In the genomic region with DNA sequence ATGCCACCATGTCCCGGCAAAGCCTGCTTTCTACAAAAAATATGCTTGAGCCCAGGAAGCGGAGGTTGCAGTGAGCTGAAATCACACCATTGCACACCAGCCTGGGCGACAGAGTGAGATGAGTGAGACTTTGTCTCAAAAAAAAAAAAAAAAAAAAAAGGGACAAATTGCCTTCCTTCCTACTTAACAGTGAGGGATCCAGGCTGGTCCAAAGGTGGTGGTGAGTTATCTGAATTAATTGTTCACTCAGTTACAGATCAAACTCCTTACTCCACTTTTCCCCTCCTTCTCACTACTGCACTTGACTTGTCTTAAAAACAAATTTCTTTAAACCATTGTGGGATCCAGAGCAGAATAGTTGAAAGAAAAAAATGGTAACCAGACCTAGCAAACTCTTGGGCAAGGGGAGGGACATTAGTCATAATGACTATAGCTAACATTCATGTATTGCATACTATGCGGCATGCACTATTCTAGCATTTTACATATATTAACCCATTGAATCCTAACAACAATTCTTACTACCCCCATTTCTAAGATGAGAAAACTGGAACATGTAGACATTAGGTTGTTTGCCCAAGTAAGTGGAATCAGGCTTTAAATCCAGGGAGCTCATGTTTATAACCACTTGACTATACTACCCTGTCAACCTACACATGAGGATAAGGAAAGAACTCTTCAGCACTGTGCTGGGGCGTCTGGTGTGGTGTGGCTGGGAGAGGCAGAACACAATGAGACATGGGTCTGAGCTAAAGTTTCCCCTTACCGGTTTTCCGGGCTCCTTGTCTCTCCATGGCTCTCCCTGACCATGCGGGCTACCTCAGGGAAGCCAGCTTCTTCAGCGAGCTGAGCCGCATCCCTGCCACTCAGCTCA, we compare ENCODE assay signal across 8 cellular contexts. TPM values are rescaled to one million over a fixed set of nuclear protein-coding genes. Genes with fewer than 3 reads are reported as not detected.
A peak's percentile ranks its signal among the peaks of the same experiment; 100 is the strongest.
DNase-seq lines count a peak whose midpoint lies in the region; ATAC-seq and TF ChIP-seq lines count a peak whose summit lies in the region.

No MANE protein-coding gene starts in this region.

- H3K9ac ChIP-seq in duodenal mucosa (ENCODE audit: low read depth in 1 of 2, low read length in 2 of 2) (peak overlapping the region; percentile 80 to 94), neural progenitor cell (peak overlapping the region; percentile 54)

- peak overlapping the region; percentile 67 to 98 (median 89) for H3K27ac Mint-ChIP-seq in CD4-positive, CD25-positive, alpha-beta regulatory T cell
- no peak overlapping the region for H3K27ac Mint-ChIP-seq in neural progenitor cell

- peaks cover 72% of the 10 kb centered on the region for H3K4me1 ChIP-seq in CD4-positive, CD25-positive, alpha-beta regulatory T cell (ENCODE audit: control insufficient read depth, insufficient read depth, low read length, poor library complexity, severe bottlenecking)
- peaks cover 52 to 75% of the 10 kb centered on the region in 2 donors for H3K4me1 ChIP-seq in duodenal mucosa (ENCODE audit: control insufficient read depth in 1 of 2, insufficient read depth in 2 of 2, low read length in 2 of 2)
- peaks cover 31% of the 10 kb centered on the region for H3K4me1 ChIP-seq in neural progenitor cell

- peaks cover 22% of the 10 kb centered on the region for H3K36me3 ChIP-seq in CD4-positive, CD25-positive, alpha-beta regulatory T cell (ENCODE audit: control insufficient read depth, insufficient read depth, low read length)
- H3K36me3 ChIP-seq in duodenal mucosa (ENCODE audit: control insufficient read depth in 1 of 2, insufficient read depth in 2 of 2, low read length in 2 of 2) (peaks cover 15 to 19% of the 10 kb centered on the region in 2 donors), neural progenitor cell (no peaks in the 10 kb centered on the region)

- no peak for ATAC-seq in CD4-positive, CD25-positive, alpha-beta regulatory T cell (ENCODE audit: low read depth in 2 of 2)

- no peak overlapping the region for H2AFZ ChIP-seq in neural progenitor cell (replicated peaks)

- no peak for DNase-seq in CD4-positive, CD25-positive, alpha-beta regulatory T cell
- DNase-seq in NAMALWA (ENCODE audit: low spot score) (peak; percentile 24), neural progenitor cell (ENCODE audit: low spot score) (no peak), iPS-NIHi11 (ENCODE audit: low spot score) (no peak), HuH-7.5 (ENCODE audit: low spot score) (no peak), Kasumi-1 (lab: John Stamatoyannopoulos, UW) (no peak)
- DNase-seq in stimulated activated CD4-positive, alpha-beta T cell treated with anti-CD3 and anti-CD28 coated beads, Interleukin-2, amount 100 ng/mL, for 48 hours, result no peak

- H4K20me1 ChIP-seq in neural progenitor cell (ENCODE audit: low read depth), result peaks cover 10% of the 10 kb centered on the region

- peak overlapping the region; percentile 56 for H3K4me3 ChIP-seq in CD4-positive, CD25-positive, alpha-beta regulatory T cell (ENCODE audit: low read depth, low read length)
- H3K4me3 ChIP-seq in duodenal mucosa (ENCODE audit: low read depth in 1 of 2, low read length in 2 of 2), result peak overlapping the region; percentile 89 to 92
- H3K4me3 ChIP-seq in neural progenitor cell, result peak overlapping the region; percentile 90

- peaks cover 71% of the 10 kb centered on the region for H3K79me2 ChIP-seq in neural progenitor cell (ENCODE audit: low read depth)

- H3K4me1 Mint-ChIP-seq in CD4-positive, CD25-positive, alpha-beta regulatory T cell, result peaks cover 4 to 89% (median 60%) of the 10 kb centered on the region in 4 donors
- peaks cover 59% of the 10 kb centered on the region for H3K4me1 Mint-ChIP-seq in neural progenitor cell

- H3K9me3 ChIP-seq in CD4-positive, CD25-positive, alpha-beta regulatory T cell (ENCODE audit: control insufficient read depth in 2 of 2, low read length in 2 of 2), result no peaks in the 10 kb centered on the region
- H3K9me3 ChIP-seq in duodenal mucosa (ENCODE audit: control insufficient read depth in 1 of 2, low read length in 2 of 2), result no peaks in the 10 kb centered on the region
- no peaks in the 10 kb centered on the region for H3K9me3 ChIP-seq in neural progenitor cell (ENCODE audit: low read depth)

- H3K27ac ChIP-seq in CD4-positive, CD25-positive, alpha-beta regulatory T cell (ENCODE audit: insufficient read depth, low read length, poor library complexity, severe bottlenecking), result peak overlapping the region; percentile 98
- H3K27ac ChIP-seq in duodenal mucosa (ENCODE audit: low read depth, low read length) (peak overlapping the region; percentile 97), neural progenitor cell (no peak overlapping the region)

- peaks cover 38% of the 10 kb centered on the region for H3F3A ChIP-seq in neural progenitor cell (ENCODE audit: low read depth)

- peak overlapping the region; percentile 92 to 98 (median 94) for H3K4me3 Mint-ChIP-seq in CD4-positive, CD25-positive, alpha-beta regulatory T cell
- peak overlapping the region; percentile 97 for H3K4me3 Mint-ChIP-seq in neural progenitor cell

- TF ChIP-seq CTCF in neural progenitor cell (IDR thresholded peaks at IDR 0.05), result no peak

- no peaks in the 10 kb centered on the region for H3K27me3 ChIP-seq in CD4-positive, CD25-positive, alpha-beta regulatory T cell (ENCODE audit: control insufficient read depth, insufficient read depth, low read length)
- no peaks in the 10 kb centered on the region for H3K27me3 ChIP-seq in duodenal mucosa (ENCODE audit: control insufficient read depth in 1 of 2, insufficient read depth in 2 of 2, low read length in 2 of 2)
- no peaks in the 10 kb centered on the region for H3K27me3 ChIP-seq in neural progenitor cell

- no peaks in the 10 kb centered on the region for H3K27me3 Mint-ChIP-seq in CD4-positive, CD25-positive, alpha-beta regulatory T cell
- peaks cover 5% of the 10 kb centered on the region for H3K27me3 Mint-ChIP-seq in neural progenitor cell (ENCODE audit: insufficient read depth, low read depth)

- H3K36me3 Mint-ChIP-seq in CD4-positive, CD25-positive, alpha-beta regulatory T cell, result peaks cover 22% of the 10 kb centered on the region
- H3K36me3 Mint-ChIP-seq in neural progenitor cell, result peaks cover 17% of the 10 kb centered on the region

- no peaks in the 10 kb centered on the region for H3K9me3 Mint-ChIP-seq in CD4-positive, CD25-positive, alpha-beta regulatory T cell
- no peaks in the 10 kb centered on the region for H3K9me3 Mint-ChIP-seq in neural progenitor cell

- H3K4me2 ChIP-seq in neural progenitor cell, result peak overlapping the region; percentile 85

RNA-seq across cellular contexts. Expression of a gene that starts 1.5 kb away (rescaled TPM):
- 9.8 TPM for total RNA-seq in CD4-positive, CD25-positive, alpha-beta regulatory T cell
- 10 to 100 TPM; 21.6 to 27.3 (median 25.2) TPM for polyA plus RNA-seq in CD4-positive, CD25-positive, alpha-beta regulatory T cell
- 20.2 and 21.0 TPM in 2 replicates for total RNA-seq in neural progenitor cell (ENCODE audit: low replicate concordance)

RNA-seq across cellular contexts. Expression of a gene that starts 2.6 kb away (rescaled TPM):
- 141 TPM for total RNA-seq in CD4-positive, CD25-positive, alpha-beta regulatory T cell
- 100 to 1,000 TPM; 235 to 285 (median 261) TPM for polyA plus RNA-seq in CD4-positive, CD25-positive, alpha-beta regulatory T cell
- total RNA-seq in neural progenitor cell (ENCODE audit: low replicate concordance), result 126 and 190 TPM in 2 replicates

RNA-seq across cellular contexts. Expression of a gene that starts 2.7 kb away (rescaled TPM):
- total RNA-seq in CD4-positive, CD25-positive, alpha-beta regulatory T cell, result 18.8 TPM
- 10 to 100 TPM; 24.2 to 30.5 (median 27.1) TPM for polyA plus RNA-seq in CD4-positive, CD25-positive, alpha-beta regulatory T cell
- 14.6 and 17.1 TPM in 2 replicates for total RNA-seq in neural progenitor cell (ENCODE audit: low replicate concordance)

RNA-seq across cellular contexts. Expression of a gene that starts 6.5 kb away (rescaled TPM):
- total RNA-seq in CD4-positive, CD25-positive, alpha-beta regulatory T cell, result 38.8 TPM
- not detected for polyA plus RNA-seq in CD4-positive, CD25-positive, alpha-beta regulatory T cell
- 2.8 and 8.6 TPM in 2 replicates for total RNA-seq in neural progenitor cell (ENCODE audit: low replicate concordance)

RNA-seq across cellular contexts. Expression of a gene that starts 7.6 kb away (rescaled TPM):
- total RNA-seq in CD4-positive, CD25-positive, alpha-beta regulatory T cell, result 1.7 TPM
- 1 to 10 TPM; 2.5 to 4.1 (median 2.8) TPM for polyA plus RNA-seq in CD4-positive, CD25-positive, alpha-beta regulatory T cell
- 2.6 and 4.2 TPM in 2 replicates for total RNA-seq in neural progenitor cell (ENCODE audit: low replicate concordance)
